In genomic region chr20:7660165-7660564, GRCh38 we compare ENCODE assay signal across 23 cellular contexts.
"Had no signal": no experiment of that assay in that cellular context is flagged by ENCODE, and none has a peak within 500 bp of the region (broad histone marks: within the 10 kb centered on the region; RNA-seq: fewer than 3 reads in every experiment).

No MANE protein-coding gene starts in this region.

- H3K27me3 Mint-ChIP-seq: naive B cell had no signal

- H3K9me3 Mint-ChIP-seq: mesothelial cell of epicardium had no signal

- H3K4me3 ChIP-seq: coronary artery, dorsolateral prefrontal cortex, esophagus muscularis mucosa, gastroesophageal sphincter, heart left ventricle, hepatocyte, left lung, lower lobe of right lung, mucosa of descending colon had no signal

- H3K9me3 ChIP-seq: esophagus muscularis mucosa, gastroesophageal sphincter, heart left ventricle, lower lobe of right lung, mucosa of descending colon had no signal

- DNase-seq: dorsolateral prefrontal cortex; effector CD4-positive, alpha-beta T cell; effector memory CD4-positive, alpha-beta T cell; foreskin keratinocyte; heart left ventricle; hypothalamus; left cardiac atrium; left lung; left ventricle myocardium superior; lower lobe of right lung; mesenchymal stem cell; mucosa of descending colon; naive B cell had no signal

- H3K79me2 ChIP-seq: hepatocyte had no signal

- H3K4me3 Mint-ChIP-seq: mesothelial cell of epicardium, naive B cell had no signal

- H3K27ac ChIP-seq: coronary artery, dorsolateral prefrontal cortex, esophagus muscularis mucosa, foreskin keratinocyte, gastroesophageal sphincter, heart left ventricle, hepatocyte, left lung, lower lobe of right lung had no signal

- FAIRE-seq: colon, endothelial cell of umbilical vein, frontal cortex, islet of Langerhans, keratinocyte had no signal

- H2AFZ ChIP-seq: hepatocyte had no signal

- H3K36me3 ChIP-seq: esophagus muscularis mucosa, gastroesophageal sphincter, heart left ventricle, left lung, lower lobe of right lung had no signal

- H3K27ac Mint-ChIP-seq: mesothelial cell of epicardium, naive B cell had no signal

- H3K4me2 ChIP-seq: hepatocyte had no signal

- H3K4me1 Mint-ChIP-seq: naive B cell had no signal

- ATAC-seq: foreskin keratinocyte, gastroesophageal sphincter, heart left ventricle, left cardiac atrium, left lung, left ventricle myocardium superior, lower lobe of right lung, mucosa of descending colon had no signal

- H3K27me3 ChIP-seq: dorsolateral prefrontal cortex, esophagus muscularis mucosa, foreskin keratinocyte, gastroesophageal sphincter, heart left ventricle, hepatocyte, left lung had no signal

- H3K36me3 Mint-ChIP-seq: mesothelial cell of epicardium, naive B cell had no signal

- H3K4me1 ChIP-seq: foreskin keratinocyte, gastroesophageal sphincter, heart left ventricle, left lung, lower lobe of right lung had no signal
